21 cellular contexts compared by ENCODE assay signal in genomic region chr11:120714448-120714847, GRCh38.
A peak's percentile ranks its signal among the peaks of the same experiment; 100 is the strongest.
DNase-seq lines count a peak whose midpoint lies in the region; ATAC-seq, FAIRE-seq and TF ChIP-seq lines count a peak whose summit lies in the region.
"Had no signal": no experiment of that assay in that cellular context is flagged by ENCODE, and none has a peak within 500 bp of the region (broad histone marks: within the 10 kb centered on the region; RNA-seq: fewer than 3 reads in every experiment).

No MANE protein-coding gene starts in this region.

- peaks cover 0 to 2% (median 0%) of the 10 kb centered on the region in 5 donors for H3K9me3 Mint-ChIP-seq in CD8-positive, alpha-beta memory T cell
- H3K9me3 Mint-ChIP-seq: T-helper 1 cell treated with Interleukin-12 subunit alpha and Interleukin-12 subunit beta and Interleukin-4 antibody, amounts not matched to agents 30 μg/mL and 1 μg/mL, for 36 hours had no signal

- no peak for FAIRE-seq in GM12878 (lab: Jason Lieb, UNC)

- H3K4me3 ChIP-seq in CD8-positive, alpha-beta memory T cell (ENCODE audit: low read length): no peak overlapping the region
- H3K4me3 ChIP-seq in Loucy (ENCODE audit: low read length, poor library complexity, severe bottlenecking) (peak overlapping the region; percentile 77), GM12878 (no peak overlapping the region)
- H3K4me3 ChIP-seq: gastrocnemius medialis, testis had no signal

- in situ Hi-C loops in GM12878 (cut with MboI): no loop called here

- no peak for DNase-seq in CD8-positive, alpha-beta memory T cell
- no peak for DNase-seq in GM12878 (ENCODE audit: low read depth, low spot score)
- peak; percentile 83 for DNase-seq in kidney tubule cell (ENCODE audit: low spot score)
- DNase-seq in NCI-H2171 treated with DMSO at 0.1 percent for 48 hours (lab: John Stamatoyannopoulos, UW): no peak
- DNase-seq in HK-2 (ENCODE audit: unreplicated experiment): no peak
- DNase-seq in NCI-H1417 treated with DMSO at 0.1 percent for 48 hours (lab: John Stamatoyannopoulos, UW): no peak
- DNase-seq in cerebellar nuclear complex (lab: John Stamatoyannopoulos, UW): no peak
- DNase-seq: activated gamma-delta T cell; amygdala; gastrocnemius medialis; GOT3; mammary epithelial cell; naive thymus-derived CD4-positive, alpha-beta T cell; NCI-H187; NCI-H446 treated with DMSO at 0.1 percent for 48 hours; Right ventricle myocardium superior; testis had no signal

- H3K27ac Mint-ChIP-seq in CD8-positive, alpha-beta memory T cell: no peak overlapping the region
- H3K27ac Mint-ChIP-seq: progenitor cell of endocrine pancreas; T-helper 1 cell treated with Interleukin-12 subunit alpha and Interleukin-12 subunit beta and Interleukin-4 antibody, amounts not matched to agents 30 μg/mL and 1 μg/mL, for 36 hours had no signal

- ATAC-seq in GM12878: peak; percentile 21
- ATAC-seq: gastrocnemius medialis; naive thymus-derived CD4-positive, alpha-beta T cell had no signal

- H3K27me3 ChIP-seq in CD8-positive, alpha-beta memory T cell (ENCODE audit: insufficient read depth, low read length, poor library complexity, severe bottlenecking): no peaks in the 10 kb centered on the region
- H3K27me3 ChIP-seq in Loucy (ENCODE audit: insufficient read depth, low read length, poor library complexity, severe bottlenecking) (no peaks in the 10 kb centered on the region), GM12878 (replicated peaks in 1 of 2; ENCODE audit: control insufficient read depth in 2 of 2, insufficient read depth in 2 of 2, low read length in 1 of 2) (no peaks in the 10 kb centered on the region)
- H3K27me3 ChIP-seq: testis had no signal

- no peaks in the 10 kb centered on the region for H3K36me3 ChIP-seq in CD8-positive, alpha-beta memory T cell (ENCODE audit: insufficient read depth, low read length)
- no peaks in the 10 kb centered on the region for H3K36me3 ChIP-seq in Loucy (ENCODE audit: insufficient read depth, low read length)
- H3K36me3 ChIP-seq in GM12878 (ENCODE audit: control insufficient read depth in 2 of 2, insufficient read depth in 2 of 2, low read length in 1 of 2): no peaks in the 10 kb centered on the region
- H3K36me3 ChIP-seq: gastrocnemius medialis, spleen had no signal

- peak overlapping the region; percentile 99 for H2AFZ ChIP-seq in Loucy (ENCODE audit: low read length)
- no peak overlapping the region for H2AFZ ChIP-seq in GM12878 (ENCODE audit: control insufficient read depth, low read depth, low read length)

- no peaks in the 10 kb centered on the region for H3K4me1 ChIP-seq in CD8-positive, alpha-beta memory T cell (ENCODE audit: insufficient read depth, low read length)
- H3K4me1 ChIP-seq in Loucy (ENCODE audit: insufficient read depth, low read length, poor library complexity, severe bottlenecking) (peaks cover 7% of the 10 kb centered on the region), GM12878 (ENCODE audit: control insufficient read depth, insufficient read depth, low read length) (peaks cover 40% of the 10 kb centered on the region)
- H3K4me1 ChIP-seq: gastrocnemius medialis had no signal

- no peak for TF ChIP-seq EP300 in GM12878 (IDR thresholded peaks at IDR 0.05; ENCODE audit: borderline replicate concordance in 1 of 2, control insufficient read depth in 1 of 2, low read depth in 2 of 2, low read length in 2 of 2)

- H3K36me3 Mint-ChIP-seq in CD8-positive, alpha-beta memory T cell: no peaks in the 10 kb centered on the region
- H3K36me3 Mint-ChIP-seq: naive thymus-derived CD4-positive, alpha-beta T cell had no signal

- H3F3A ChIP-seq in Loucy (ENCODE audit: low read depth): no peaks in the 10 kb centered on the region

- peak overlapping the region in 6 of 7 donors; percentile 4 to 82 (median 25) for H3K4me3 Mint-ChIP-seq in CD8-positive, alpha-beta memory T cell

- BruUV-seq in GM12878 (replicated peaks; lab: Mats Ljungman, UMichigan): no TSS peak

- H3K4me2 ChIP-seq in Loucy (ENCODE audit: low read depth, low read length, poor library complexity, severe bottlenecking) (peak overlapping the region; percentile 84), GM12878 (ENCODE audit: control insufficient read depth, insufficient read depth) (peak overlapping the region; percentile 1; the same call in 1 of the 2 replicates)

- H3K9ac ChIP-seq in Loucy (ENCODE audit: low read depth, low read length, poor library complexity, severe bottlenecking) (no peak overlapping the region), GM12878 (ENCODE audit: control insufficient read depth, insufficient read depth, low read length) (no peak overlapping the region)

- no peaks in the 10 kb centered on the region for H3K9me2 ChIP-seq in Loucy (replicated peaks; ENCODE audit: low read depth, low read length)

- intact Hi-C loops in GM12878 (cut with micrococcal nuclease; ENCODE audit: unreplicated experiment): loop anchor here (5.0 kb wide), 1 partner anchor 57 kb away; no protein-coding TSS in a partner anchor

- peaks cover 6 to 13% (median 12%) of the 10 kb centered on the region in 3 donors for H3K4me1 Mint-ChIP-seq in CD8-positive, alpha-beta memory T cell

- no peak overlapping the region for H3K27ac ChIP-seq in CD8-positive, alpha-beta memory T cell (ENCODE audit: low read depth, low read length)
- H3K27ac ChIP-seq in GM12878 (ENCODE audit: control insufficient read depth, insufficient read depth): no peak overlapping the region
- H3K27ac ChIP-seq: gastrocnemius medialis, spleen, testis had no signal

- H3K9me3 ChIP-seq in CD8-positive, alpha-beta memory T cell (ENCODE audit: low read length): no peaks in the 10 kb centered on the region
- H3K9me3 ChIP-seq in Loucy (ENCODE audit: insufficient read depth, low read depth, low read length) (no peaks in the 10 kb centered on the region), GM12878 (replicated peaks; ENCODE audit: control insufficient read depth, insufficient read depth, low read length) (no peaks in the 10 kb centered on the region)
- H3K9me3 ChIP-seq: gastrocnemius medialis, spleen, testis had no signal

- WGBS in GM12878 (ENCODE audit: insufficient coverage, insufficient replicate concordance, low lambda C conversion rate, missing lambda C conversion rate): 33% methylated on average over 3 of the region's 3 CpGs

- CTCF ChIA-PET in CD8-positive, alpha-beta memory T cell (lab: Charles Lee): no interaction called here
- CTCF ChIA-PET in GM12878 (lab: Yijun Ruan, JAX): interaction anchor here (0.8 to 9.5 kb wide), 17 partner anchors 10 to 284 kb away, joined by 3 to 86 read pairs (median 6); no protein-coding TSS in a partner anchor

- POLR2A ChIA-PET in CD8-positive, alpha-beta memory T cell (lab: Charles Lee): no interaction called here
- POLR2A ChIA-PET in GM12878 (lab: Charles Lee): interaction anchor here (0.7 kb wide), 1 partner anchor 110 kb away, joined by 3 read pairs; no protein-coding TSS in a partner anchor

- H3K27me3 Mint-ChIP-seq in CD8-positive, alpha-beta memory T cell: peaks cover 17 to 33% of the 10 kb centered on the region in 2 donors

- TF ChIP-seq CTCF in Loucy (conservative IDR thresholded peaks at IDR 0.05; ENCODE audit: low read length) (no peak), GM12878 (IDR thresholded peaks at IDR 0.05 in 2 of 3, conservative IDR thresholded peaks at IDR 0.05 in 1 of 3; ENCODE audit: control insufficient read depth in 2 of 3, extremely low read depth in 1 of 3, insufficient read depth in 1 of 3, low read depth in 3 of 3, low read length in 3 of 3) (no peak)

- SMC1A ChIA-PET in GM12878 (lab: Charles Lee; ENCODE audit: uncharacterized antibody, unreplicated experiment): interaction anchor here (0.7 to 5.9 kb wide), 10 partner anchors 12 to 193 kb away, joined by 3 to 50 read pairs (median 3); no protein-coding TSS in a partner anchor

- no peak for TF ChIP-seq RAD21 in GM12878 (IDR thresholded peaks at IDR 0.05; ENCODE audit: insufficient read depth, low read depth, low read length)

- H4K20me1 ChIP-seq in Loucy (ENCODE audit: insufficient read depth, low read length, poor library complexity, severe bottlenecking) (no peaks in the 10 kb centered on the region), GM12878 (ENCODE audit: control insufficient read depth, insufficient read depth) (no peaks in the 10 kb centered on the region)

- RAD21 ChIA-PET in GM12878 (lab: Charles Lee; ENCODE audit: unreplicated experiment): interaction anchor here (0.6 to 2.8 kb wide), 4 partner anchors 11 to 78 kb away, joined by 3 to 13 read pairs (median 8); no protein-coding TSS in a partner anchor

- H3K79me2 ChIP-seq in Loucy (ENCODE audit: insufficient read depth, low read length) (no peaks in the 10 kb centered on the region), GM12878 (ENCODE audit: control insufficient read depth, insufficient read depth, low read length) (no peaks in the 10 kb centered on the region)

- no peak for TF ChIP-seq POLR2A in GM12878 (IDR thresholded peaks at IDR 0.05; ENCODE audit: low read depth, low read length)

TF ChIP-seq in GM12878, 131 proteins besides CTCF, POLR2A, EP300 and RAD21 (continues in another document):
- no peak for TF ChIP-seq IRF5 (IDR thresholded peaks at IDR 0.05; ENCODE audit: borderline replicate concordance)
- no peak for TF ChIP-seq ESRRA (IDR thresholded peaks at IDR 0.05; ENCODE audit: low read length)
- TF ChIP-seq ATF3 (IDR thresholded peaks at IDR 0.05; ENCODE audit: borderline replicate concordance, extremely low read depth, low read depth, low read length): no peak
- no peak for TF ChIP-seq MTA2 (IDR thresholded peaks at IDR 0.05; ENCODE audit: low read depth)
- TF ChIP-seq SMAD5 (IDR thresholded peaks at IDR 0.05; ENCODE audit: low read depth): no peak
- no peak for TF ChIP-seq RAD51 (IDR thresholded peaks at IDR 0.05)
- TF ChIP-seq IRF4 (IDR thresholded peaks at IDR 0.05; ENCODE audit: low read depth, low read length): no peak
- no peak for TF ChIP-seq CBX5 (IDR thresholded peaks at IDR 0.05; ENCODE audit: low read depth)
- TF ChIP-seq TCF3 (IDR thresholded peaks at IDR 0.05; ENCODE audit: borderline replicate concordance, insufficient read depth, low read depth, low read length): no peak
- no peak for TF ChIP-seq RBBP5 (conservative IDR thresholded peaks at IDR 0.05)
